8 cellular contexts compared by ENCODE assay signal in genomic region chr14:67599698-67600561, GRCh38. TPM values are rescaled to one million over a fixed set of nuclear protein-coding genes. Genes with fewer than 3 reads are reported as not detected.
DNase-seq lines count a peak whose midpoint lies in the region; ATAC-seq and TF ChIP-seq lines count a peak whose summit lies in the region.

A gene with protein sequence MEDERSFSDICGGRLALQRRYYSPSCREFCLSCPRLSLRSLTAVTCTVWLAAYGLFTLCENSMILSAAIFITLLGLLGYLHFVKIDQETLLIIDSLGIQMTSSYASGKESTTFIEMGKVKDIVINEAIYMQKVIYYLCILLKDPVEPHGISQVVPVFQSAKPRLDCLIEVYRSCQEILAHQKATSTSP (minus strand): TSS chr14:67600268. CDS start chr14:67600203, 65 bp downstream.

- peak; percentile 95 for ATAC-seq in GM19463 (IDR thresholded peaks at IDR 0.05; ENCODE audit: unreplicated experiment)

- peak within 1 kb of the TSS; percentile 96 for H3K9ac ChIP-seq in endocrine pancreas (ENCODE audit: control insufficient read depth, insufficient read depth, low read length)

- H3K27ac ChIP-seq in HL-60 (replicated peaks) = peak within 1 kb of the TSS; percentile 56

- H3K9me3 ChIP-seq in endocrine pancreas (ENCODE audit: control insufficient read depth, low read length) = no peaks in the 10 kb centered on the region

- peaks cover 3% of the 10 kb centered on the region for H3K36me3 ChIP-seq in endocrine pancreas (ENCODE audit: control insufficient read depth, insufficient read depth, low read length)

- DNase-seq in COLO829 (ENCODE audit: low spot score) = peak; percentile 89
- peak; percentile 49 to 74 for DNase-seq in HL-60 (ENCODE audit: low read depth in 1 of 2, low spot score in 1 of 2)
- DNase-seq in NOMO-1 treated with dmso at 0.1 percent for 144 hours (lab: John Stamatoyannopoulos, UW; ENCODE audit: unreplicated experiment) = peak; percentile 81
- DNase-seq in activated CD8-positive, alpha-beta memory T cell treated with anti-CD3 and anti-CD28 coated beads, Interleukin-2, amount 50 U/mL, for 1 hour (ENCODE audit: extremely low read depth) = peak; percentile 69
- peak; percentile 97 for DNase-seq in mesenteric fat pad (ENCODE audit: low spot score)
- peak; percentile 85 to 89 for DNase-seq in stimulated activated CD8-positive, alpha-beta memory T cell treated with anti-CD3 and anti-CD28 coated beads, Interleukin-15, amount 100 ng/mL, for 4 hours (ENCODE audit: low read depth in 2 of 2)

- H3K27me3 ChIP-seq in HL-60 (ENCODE audit: insufficient read depth, poor library complexity, severe bottlenecking) = no peaks in the 10 kb centered on the region
- H3K27me3 ChIP-seq in endocrine pancreas (ENCODE audit: control insufficient read depth, insufficient read depth, low read length) = no peaks in the 10 kb centered on the region

- peak; percentile 1 for TF ChIP-seq CTCF in HL-60 (IDR thresholded peaks at IDR 0.05; ENCODE audit: insufficient read depth, low read length)

- H3K4me3 ChIP-seq in HL-60 (replicated peaks; ENCODE audit: insufficient read depth, low read length) (peak within 1 kb of the TSS; percentile 73), endocrine pancreas (ENCODE audit: control insufficient read depth, insufficient read depth, low read length) (peak within 1 kb of the TSS; percentile 94)

- H3K4me1 ChIP-seq in endocrine pancreas (ENCODE audit: control insufficient read depth, insufficient read depth, low read length) = peaks cover 3% of the 10 kb centered on the region

RNA-seq across cellular contexts. Expression of the gene that starts here (rescaled TPM):
- 16.9 TPM for total RNA-seq in mesenteric fat pad

Comparison
In these comparisons a context has a peak if more than half of its experiments do, and no peak if none do; other contexts are left out.
1. Peak in every context shown above with its lines: DNase-seq, ATAC-seq, H3K4me3 ChIP-seq and H3K27ac ChIP-seq.